ENCODE assay signal across 1 cellular context in genomic region chr3:42590989-42591756, GRCh38.
TF ChIP-seq lines count a peak whose summit lies in the region.

No MANE protein-coding gene starts in this region.

TF ChIP-seq in HepG2, 621 proteins besides CTCF, POLR2A, EP300 and RAD21 (continued from another document):
- TF ChIP-seq ARID5B (CRISPR knock-in tag; IDR thresholded peaks at IDR 0.05): no peak
TF ChIP-seq in HepG2: peak in this region for 21.
